Comparison of ENCODE assay signal across 17 cellular contexts in the genomic region with DNA sequence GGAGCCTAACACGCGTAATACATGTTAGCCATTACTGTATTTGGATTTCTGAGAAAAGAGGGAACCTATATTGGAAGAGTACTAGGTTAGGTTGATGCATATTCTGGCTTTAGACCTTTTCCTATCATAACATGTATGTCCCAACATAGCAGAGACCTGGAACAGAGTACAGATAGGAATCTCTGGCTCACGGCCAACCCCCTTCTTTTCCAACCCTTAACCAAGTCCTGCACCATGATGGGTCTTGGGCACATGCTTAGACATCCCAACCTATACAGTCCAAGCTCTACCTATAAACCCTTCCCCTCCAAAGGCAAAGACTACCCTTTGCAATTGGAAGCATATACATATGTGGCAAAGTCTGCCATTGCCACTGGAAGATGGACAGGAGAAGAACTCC.
"Had no signal": no experiment of that assay in that cellular context is flagged by ENCODE, and none has a peak within 500 bp of the region (broad histone marks: within the 10 kb centered on the region; RNA-seq: fewer than 3 reads in every experiment).

No MANE protein-coding gene starts in this region.

- H3K36me3 ChIP-seq: stomach, suprapubic skin, transverse colon had no signal

- H3K4me1 ChIP-seq: suprapubic skin, transverse colon had no signal

- H3K9me3 ChIP-seq: stomach, suprapubic skin, transverse colon had no signal

- H3K27me3 ChIP-seq: stomach, suprapubic skin, transverse colon had no signal

- H3K4me3 ChIP-seq: stomach, suprapubic skin, transverse colon had no signal

- H3K27ac ChIP-seq: stomach, suprapubic skin, transverse colon, VCaP had no signal

- DNase-seq: activated CD4-positive, alpha-beta memory T cell treated with anti-CD3 and anti-CD28 coated beads, Interleukin-2, amount 10 ng/mL, durations not matched to agents 7 days and 5 days; activated CD4-positive, alpha-beta T cell treated with anti-CD3 and anti-CD28 coated beads, Interleukin-2, amount 10 ng/mL, durations not matched to agents 24 days and 14 days; activated effector memory CD4-positive, alpha-beta T cell treated with Interleukin-2 at 50 U/mL for 16 hours; activated naive CD4-positive, alpha-beta T cell treated with anti-CD3 and anti-CD28 coated beads for 36 hours; activated T-cell treated with anti-CD3 and anti-CD28 coated beads, Interleukin-2, amount 50 U/mL, for 72 hours; hypothalamus; naive thymus-derived CD4-positive, alpha-beta T cell; occipital lobe; small intestine; stimulated activated CD4-positive, alpha-beta T cell treated with anti-CD3 and anti-CD28 coated beads, Interleukin-15, amount 100 ng/mL, for 24 hours; stomach; transverse colon had no signal

- ATAC-seq: activated CD4-positive, CD25-positive, alpha-beta regulatory T cell treated with anti-CD3 and anti-CD28 coated beads, Interleukin-2, amount 50 U/mL, for 24 hours; activated T-cell treated with anti-CD3 and anti-CD28 coated beads, Interleukin-2, amount 50 U/mL, for 72 hours; naive thymus-derived CD4-positive, alpha-beta T cell; sciatic nerve; stimulated activated memory B cell treated with anti-CD40 and anti-IgM and Interleukin-4, amounts not matched to agents 10 μg/mL and 1 μg/mL and 100 μg/mL, for 72 hours had no signal
